8 cellular contexts compared by ENCODE assay signal in the genomic region with DNA sequence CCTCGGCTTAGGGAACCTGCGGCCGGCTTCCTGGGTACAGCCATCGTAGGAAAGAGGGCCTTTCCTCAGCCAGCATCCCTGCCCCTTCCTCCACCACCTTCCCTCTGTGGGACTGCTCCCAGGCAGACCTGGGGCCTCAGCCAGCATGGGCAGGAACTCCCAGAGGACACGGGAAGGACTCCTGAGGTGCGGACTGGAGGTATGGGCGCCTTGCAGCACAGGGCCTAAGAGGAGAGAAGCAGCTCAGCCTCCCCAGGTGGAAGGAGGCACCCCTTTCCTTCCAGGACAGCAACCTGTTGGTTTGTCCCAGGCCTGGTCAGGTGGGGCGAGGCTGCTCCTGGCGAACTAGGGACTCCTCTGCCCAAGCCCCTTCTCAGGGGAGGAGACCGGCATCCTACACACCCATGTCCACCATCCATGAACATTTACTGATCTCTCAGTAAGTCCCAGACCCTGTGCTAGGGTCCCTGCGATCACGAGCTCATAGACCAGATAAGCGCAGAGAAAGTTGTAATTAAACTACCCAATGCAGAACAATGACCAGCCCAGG.
A peak's percentile ranks its signal among the peaks of the same experiment; 100 is the strongest.
DNase-seq lines count a peak whose midpoint lies in the region; ATAC-seq, FAIRE-seq and TF ChIP-seq lines count a peak whose summit lies in the region.

No MANE protein-coding gene starts in this region.

- no peak overlapping the region for H3K9ac ChIP-seq in H9 (ENCODE audit: extremely low read depth, insufficient read length, low read length)

- H3K27ac Mint-ChIP-seq in H9 (no peak overlapping the region), memory B cell (peak overlapping the region; percentile 65)
- peak overlapping the region; percentile 81 for H3K27ac Mint-ChIP-seq in activated naive CD8-positive, alpha-beta T cell treated with anti-CD3 and anti-CD28 coated beads, Interleukin-2, amount 10 ng/mL, durations not matched to agents 7 days and 5 days

- H3K27me3 Mint-ChIP-seq in H9 (ENCODE audit: low read depth): peaks cover 23% of the 10 kb centered on the region
- H3K27me3 Mint-ChIP-seq in activated naive CD8-positive, alpha-beta T cell treated with anti-CD3 and anti-CD28 coated beads, Interleukin-2, amount 10 ng/mL, durations not matched to agents 7 days and 5 days: peaks cover 9% of the 10 kb centered on the region
- H3K27me3 Mint-ChIP-seq in memory B cell: peaks cover 4% of the 10 kb centered on the region

- peak overlapping the region in 3 of 4 donors; percentile 1 to 32 (median 27) for H3K4me3 ChIP-seq in stomach

- no peak overlapping the region for H2BK12ac ChIP-seq in H9 (ENCODE audit: insufficient read length, low read depth, low read length)

- no peak overlapping the region for H3K56ac ChIP-seq in H9 (ENCODE audit: insufficient read length, low read depth, low read length)

- no peak overlapping the region for H2AFZ ChIP-seq in H9 (ENCODE audit: low read length)

- H2BK20ac ChIP-seq in H9 (ENCODE audit: low read depth, low read length, poor library complexity, severe bottlenecking): no peak overlapping the region

- no CpG with 5 or more reads among the region's 13 CpGs for WGBS in H9 (ENCODE audit: extremely low coverage, insufficient read length, low lambda C conversion rate)
- 71 to 84% (median 83%) methylated on average over 11 to 13 of the region's 13 CpGs for WGBS in stomach, 5 donors

- H3K4me2 ChIP-seq in H9 (ENCODE audit: insufficient read depth, insufficient read length, low read length): no peak overlapping the region

- no peak overlapping the region for H4K5ac ChIP-seq in H9 (ENCODE audit: insufficient read length, low read depth, low read length)

- H3K36me3 Mint-ChIP-seq in H9 (ENCODE audit: insufficient read depth in 1 of 3, low read depth in 3 of 3) (no peaks in the 10 kb centered on the region; a peak in 2 of 7 replicates), memory B cell (no peaks in the 10 kb centered on the region)
- H3K36me3 Mint-ChIP-seq in activated naive CD8-positive, alpha-beta T cell treated with anti-CD3 and anti-CD28 coated beads, Interleukin-2, amount 10 ng/mL, durations not matched to agents 7 days and 5 days: no peaks in the 10 kb centered on the region

- H3K9me3 Mint-ChIP-seq in H9: no peaks in the 10 kb centered on the region; a peak in 2 of 5 replicates
- no peaks in the 10 kb centered on the region for H3K9me3 Mint-ChIP-seq in activated naive CD8-positive, alpha-beta T cell treated with anti-CD3 and anti-CD28 coated beads, Interleukin-2, amount 10 ng/mL, durations not matched to agents 7 days and 5 days
- H3K9me3 Mint-ChIP-seq in memory B cell: no peaks in the 10 kb centered on the region

- POLR2A ChIA-PET in activated naive CD8-positive, alpha-beta T cell treated with anti-CD3 and anti-CD28 coated beads, Interleukin-2, amount 10 ng/mL, durations not matched to agents 7 days and 5 days (lab: Charles Lee): interaction anchor here (1.3 to 10.0 kb wide), 4 partner anchors 8 to 102 kb away, joined by 4 to 80 read pairs (median 8); a partner anchor contains a TSS

- no peaks in the 10 kb centered on the region; the same call in 1 of the 2 replicates for H3K4me1 ChIP-seq in H9 (ENCODE audit: insufficient read depth, low read length)
- H3K4me1 ChIP-seq in stomach: peaks cover 9 to 30% (median 18%) of the 10 kb centered on the region in 4 donors

- no peaks in the 10 kb centered on the region for H3K9me3 ChIP-seq in H9 (ENCODE audit: control insufficient read depth, low read depth, low read length)
- H3K9me3 ChIP-seq in stomach: no peaks in the 10 kb centered on the region

- H3K23me2 ChIP-seq in H9 (ENCODE audit: insufficient read length, low read depth, low read length, poor library complexity, severe bottlenecking): no peaks in the 10 kb centered on the region

- 0 out of 2 replicates have a peak overlapping the region, but pooled peaks have one; percentile 19 for H3K14ac ChIP-seq in H9 (ENCODE audit: insufficient read depth, low read length)

- TF ChIP-seq CTCF in H9 (conservative IDR thresholded peaks at IDR 0.05): no peak
- no peak for TF ChIP-seq CTCF in stomach (IDR thresholded peaks at IDR 0.05)

- ATAC-seq in activated naive CD8-positive, alpha-beta T cell treated with anti-CD3 and anti-CD28 coated beads, Interleukin-2, amount 10 ng/mL, durations not matched to agents 7 days and 5 days (ENCODE audit: low read depth): no peak
- ATAC-seq in memory B cell (ENCODE audit: low read depth): no peak

- H3K79me1 ChIP-seq in H9 (ENCODE audit: insufficient read depth, low read depth, low read length, poor library complexity, severe bottlenecking): no peaks in the 10 kb centered on the region

- H3K27me3 ChIP-seq in H9 (ENCODE audit: insufficient read depth, low read length) (no peaks in the 10 kb centered on the region), stomach (no peaks in the 10 kb centered on the region)

- H3K36me3 ChIP-seq in stomach: no peaks in the 10 kb centered on the region

- no peak overlapping the region for H2BK120ac ChIP-seq in H9 (ENCODE audit: low read depth, low read length, poor library complexity, severe bottlenecking)

- H3K18ac ChIP-seq in H9 (ENCODE audit: insufficient read length, low read depth, low read length): peak overlapping the region; percentile 22

- no peak overlapping the region for H4K8ac ChIP-seq in H9 (replicated peaks; ENCODE audit: insufficient read length, low read depth, low read length)

- FAIRE-seq in H54 (lab: Jason Lieb, UNC): no peak

- no peak overlapping the region for H2BK5ac ChIP-seq in H9 (ENCODE audit: insufficient read length, low read length)

- no peak overlapping the region for H2BK15ac ChIP-seq in H9 (ENCODE audit: low read depth, low read length)

- H3K4ac ChIP-seq in H9 (ENCODE audit: low read depth, low read length): no peak overlapping the region

- no peak overlapping the region for H4K91ac ChIP-seq in H9 (ENCODE audit: insufficient read length, low read depth, low read length)

- H3K27ac ChIP-seq in H9 (ENCODE audit: insufficient read length, low read depth, low read length) (no peak overlapping the region), stomach (peak overlapping the region; percentile 22 to 73 (median 64))

- H3K23ac ChIP-seq in H9 (ENCODE audit: insufficient read length, low read depth, low read length): no peak overlapping the region

- TF ChIP-seq POLR2A in stomach (IDR thresholded peaks at IDR 0.05): no peak
- no peak for TF ChIP-seq POLR2A in H54 (IDR thresholded peaks at IDR 0.05; ENCODE audit: low read depth, low read length)

- no peaks in the 10 kb centered on the region for H4K20me1 ChIP-seq in H9 (ENCODE audit: control insufficient read depth, insufficient read depth, insufficient read length)

- H3K4me1 Mint-ChIP-seq in H9 (peaks cover 43 to 44% of the 10 kb centered on the region in 2 experiments), memory B cell (peaks cover 25% of the 10 kb centered on the region)
- peaks cover 41% of the 10 kb centered on the region for H3K4me1 Mint-ChIP-seq in activated naive CD8-positive, alpha-beta T cell treated with anti-CD3 and anti-CD28 coated beads, Interleukin-2, amount 10 ng/mL, durations not matched to agents 7 days and 5 days

- no peak overlapping the region for H3T11ph ChIP-seq in H9 (ENCODE audit: low read length)

- DNase-seq in H9: peak; percentile 29
- DNase-seq in activated naive CD8-positive, alpha-beta T cell treated with anti-CD3 and anti-CD28 coated beads, Interleukin-2, amount 10 ng/mL, durations not matched to agents 7 days and 5 days: no peak
- DNase-seq in memory B cell (ENCODE audit: low spot score in 2 of 2): no peak
- DNase-seq in stomach: peak; percentile 25
- no peak for DNase-seq in NCI-H69 (lab: John Stamatoyannopoulos, UW)
- no peak for DNase-seq in H54 (ENCODE audit: insufficient read length, low spot score)
- DNase-seq in NAMALWA (ENCODE audit: low spot score): no peak
- no peak for DNase-seq in T1000 (lab: John Stamatoyannopoulos, UW)

- no peak overlapping the region for H2AK5ac ChIP-seq in H9 (ENCODE audit: insufficient read length, low read length)

- H3K4me3 Mint-ChIP-seq in H9: peak overlapping the region in 1 of 2 experiments; percentile 31; a peak in 1 of 5 replicates
- H3K4me3 Mint-ChIP-seq in activated naive CD8-positive, alpha-beta T cell treated with anti-CD3 and anti-CD28 coated beads, Interleukin-2, amount 10 ng/mL, durations not matched to agents 7 days and 5 days: peak overlapping the region; percentile 30
- H3K4me3 Mint-ChIP-seq in memory B cell: peak overlapping the region; percentile 29

- H3K79me2 ChIP-seq in H9 (ENCODE audit: insufficient read depth, low read length): no peaks in the 10 kb centered on the region

- intact Hi-C loops in stomach (cut with DNase I; ENCODE audit: low total_unique reads): no loop called here

- no peak for TF ChIP-seq EP300 in stomach (IDR thresholded peaks at IDR 0.05)

Comparison
In these comparisons a context has a peak if more than half of its experiments do, and no peak if none do; other contexts are left out.
1. DNase-seq: peak in H9 (single experiment) and stomach (single experiment); none in activated naive CD8-positive, alpha-beta T cell treated with anti-CD3 and anti-CD28 coated beads, Interleukin-2, amount 10 ng/mL, durations not matched to agents 7 days and 5 days (single experiment), memory B cell (0 of 2), NCI-H69 (single experiment), H54 (single experiment), NAMALWA (single experiment) and T1000 (single experiment).
2. H3K27ac Mint-ChIP-seq: peak in activated naive CD8-positive, alpha-beta T cell treated with anti-CD3 and anti-CD28 coated beads, Interleukin-2, amount 10 ng/mL, durations not matched to agents 7 days and 5 days (single experiment) and memory B cell (single experiment); none in H9 (0 of 3).